ENCODE assay signal across 1 cellular context in the genomic region with DNA sequence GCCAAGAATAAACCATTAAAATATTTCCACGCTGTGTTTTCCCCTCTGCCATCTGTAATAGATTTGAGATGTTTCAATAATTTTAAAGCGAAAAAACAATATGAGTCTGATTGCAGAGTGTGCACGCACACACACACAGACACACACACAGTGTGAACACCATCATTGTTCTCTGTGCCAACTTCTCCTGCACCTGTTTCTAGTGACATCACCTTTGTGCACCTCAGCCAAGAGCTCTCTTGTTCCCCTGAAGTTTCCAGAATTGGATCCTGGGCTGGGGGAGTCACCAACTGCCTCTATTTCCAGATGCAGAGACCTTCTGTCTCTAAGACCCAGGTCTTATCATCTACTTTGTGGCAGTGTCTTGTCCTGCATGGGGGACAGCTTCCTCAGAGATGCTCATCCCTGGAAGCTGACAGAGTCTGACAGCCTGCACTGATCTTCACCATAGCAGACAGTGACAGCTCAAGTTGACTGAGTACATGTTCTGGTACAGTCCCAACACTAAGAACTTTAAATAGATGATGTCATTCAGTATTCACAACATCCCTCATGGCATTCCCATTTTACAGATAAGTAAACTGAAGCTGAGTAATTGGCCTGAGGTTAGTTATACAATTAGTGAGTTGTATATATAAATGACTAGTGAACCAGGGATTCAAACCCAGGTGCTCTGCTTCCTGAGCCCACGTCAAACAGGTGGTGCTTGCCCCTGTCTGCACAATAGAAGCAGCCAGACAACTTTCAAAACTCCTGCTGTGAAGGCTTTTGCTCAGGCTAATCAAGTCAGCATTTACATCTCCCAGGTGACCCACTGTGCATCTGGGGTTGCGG.
A peak's percentile ranks its signal among the peaks of the same experiment; 100 is the strongest.
TF ChIP-seq lines count a peak whose summit lies in the region.

No MANE protein-coding gene starts in this region.

TF ChIP-seq in HEK293, 187 proteins besides CTCF, POLR2A, EP300 and RAD21 (continued from another document):
- TF ChIP-seq, protein P1, sequence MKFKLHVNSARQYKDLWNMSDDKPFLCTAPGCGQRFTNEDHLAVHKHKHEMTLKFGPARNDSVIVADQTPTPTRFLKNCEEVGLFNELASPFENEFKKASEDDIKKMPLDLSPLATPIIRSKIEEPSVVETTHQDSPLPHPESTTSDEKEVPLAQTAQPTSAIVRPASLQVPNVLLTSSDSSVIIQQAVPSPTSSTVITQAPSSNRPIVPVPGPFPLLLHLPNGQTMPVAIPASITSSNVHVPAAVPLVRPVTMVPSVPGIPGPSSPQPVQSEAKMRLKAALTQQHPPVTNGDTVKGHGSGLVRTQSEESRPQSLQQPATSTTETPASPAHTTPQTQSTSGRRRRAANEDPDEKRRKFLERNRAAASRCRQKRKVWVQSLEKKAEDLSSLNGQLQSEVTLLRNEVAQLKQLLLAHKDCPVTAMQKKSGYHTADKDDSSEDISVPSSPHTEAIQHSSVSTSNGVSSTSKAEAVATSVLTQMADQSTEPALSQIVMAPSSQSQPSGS (tag by site-specific recombination; IDR thresholded peaks at IDR 0.05; ENCODE audit: low read depth) = peak; percentile 77
